ENCODE assay signal across 8 cellular contexts in genomic region chr7:42691030-42691639, GRCh38.
DNase-seq lines count a peak whose midpoint lies in the region; ATAC-seq and TF ChIP-seq lines count a peak whose summit lies in the region.

No MANE protein-coding gene starts in this region.

- ATAC-seq in GM21367 (IDR thresholded peaks at IDR 0.05; ENCODE audit: unreplicated experiment) (no peak), HG03439 (IDR thresholded peaks at IDR 0.05; ENCODE audit: unreplicated experiment) (no peak)

- intact Hi-C loops in MCF 10A (cut with micrococcal nuclease) = loop anchor here (1.0 to 5.0 kb wide), 6 partner anchors 117 to 748 kb away; no protein-coding TSS in a partner anchor

- no peaks in the 10 kb centered on the region for H4K20me1 ChIP-seq in KMS-11 (ENCODE audit: insufficient read depth)

- H3K4me1 ChIP-seq in KMS-11 (ENCODE audit: low read depth, poor library complexity, severe bottlenecking) (no peaks in the 10 kb centered on the region), liver (ENCODE audit: control insufficient read depth in 4 of 4, insufficient read depth in 4 of 4, low read length in 3 of 4) (no peaks in the 10 kb centered on the region)

- H3K9me3 Mint-ChIP-seq in MCF 10A (ENCODE audit: unreplicated experiment) = peaks cover 9% of the 10 kb centered on the region

- no peaks in the 10 kb centered on the region for H3K36me3 ChIP-seq in KMS-11 (ENCODE audit: insufficient read depth)
- H3K36me3 ChIP-seq in liver (ENCODE audit: control insufficient read depth in 4 of 4, insufficient read depth in 3 of 4, low read depth in 1 of 4, low read length in 3 of 4) = no peaks in the 10 kb centered on the region

- H3K79me2 ChIP-seq in KMS-11 (ENCODE audit: insufficient read depth, low read depth) = no peaks in the 10 kb centered on the region

- WGBS in liver = 50% methylated on average over 8 of the region's 8 CpGs

- TF ChIP-seq CTCF in KMS-11 (conservative IDR thresholded peaks at IDR 0.05; ENCODE audit: low read depth, low read length) (peak; percentile 34; the same call in 1 of the 2 replicates), MCF 10A (IDR thresholded peaks at IDR 0.05; ENCODE audit: unreplicated experiment) (peak; percentile 71), liver (IDR thresholded peaks at IDR 0.05; ENCODE audit: low read depth, low read length, missing input control) (peak; percentile 25)

- no peaks in the 10 kb centered on the region for H3K27me3 Mint-ChIP-seq in MCF 10A (ENCODE audit: insufficient read depth, unreplicated experiment)

- H2AFZ ChIP-seq in KMS-11 (ENCODE audit: low read depth) = no peak overlapping the region

- POLR2A ChIA-PET in MCF 10A (lab: Yijun Ruan, JAX) = interaction anchor here (0.6 to 1.8 kb wide), 9 partner anchors 9 to 715 kb away, joined by 3 to 10 read pairs (median 3); partner anchors contain the start of gene GLI3

- H3K4me2 ChIP-seq in KMS-11 = no peak overlapping the region

- H3K9ac ChIP-seq in KMS-11 = no peak overlapping the region
- no peak overlapping the region for H3K9ac ChIP-seq in liver (ENCODE audit: low read depth in 1 of 2, low read length in 2 of 2)

- no peaks in the 10 kb centered on the region for H3K9me3 ChIP-seq in liver (ENCODE audit: control insufficient read depth in 4 of 4, low read length in 3 of 4)

- H3K4me3 Mint-ChIP-seq in MCF 10A (ENCODE audit: unreplicated experiment) = no peak overlapping the region

- no peaks in the 10 kb centered on the region for H3K4me1 Mint-ChIP-seq in MCF 10A (ENCODE audit: insufficient read depth, unreplicated experiment)

- CTCF ChIA-PET in MCF 10A (lab: Yijun Ruan, JAX) = interaction anchor here (0.6 to 7.1 kb wide), 40 partner anchors 10 to 945 kb away, joined by 3 to 87 read pairs (median 3); no protein-coding TSS in a partner anchor

- H3K36me3 Mint-ChIP-seq in MCF 10A (ENCODE audit: insufficient read depth, unreplicated experiment) = peaks cover 4% of the 10 kb centered on the region

- peak overlapping the region; percentile 19 for H3K27ac Mint-ChIP-seq in MCF 10A (ENCODE audit: low read depth, unreplicated experiment)

- peak; percentile 76 for DNase-seq in DMS53 treated with DMSO at 0.1 percent for 48 hours (lab: John Stamatoyannopoulos, UW; ENCODE audit: unreplicated experiment)
- peak; percentile 76 for DNase-seq in MCF 10A (ENCODE audit: unreplicated experiment)
- DNase-seq in NK-92 (lab: John Stamatoyannopoulos, UW; ENCODE audit: unreplicated experiment) = no peak
- DNase-seq in stimulated activated CD8-positive, alpha-beta memory T cell treated with anti-CD3 and anti-CD28 coated beads, Interleukin-4, amount 100 ng/mL, for 48 hours = no peak

- BruUV-seq in MCF 10A (replicated peaks; lab: Mats Ljungman, UMichigan) = no TSS peak

- no peak overlapping the region for H3K4me3 ChIP-seq in KMS-11 (IDR thresholded peaks at IDR 0.05; ENCODE audit: insufficient read depth, low read depth, low read length)
- no peak overlapping the region for H3K4me3 ChIP-seq in liver (ENCODE audit: low read depth in 1 of 3, low read length in 3 of 3)

- H3K27ac ChIP-seq in KMS-11 = no peak overlapping the region
- no peak overlapping the region for H3K27ac ChIP-seq in liver (ENCODE audit: low read depth in 1 of 2, low read length in 2 of 2)

- peak; percentile 51 to 69 for TF ChIP-seq RAD21 in liver (IDR thresholded peaks at IDR 0.05)

- H3K27me3 ChIP-seq in KMS-11 (ENCODE audit: insufficient read depth, low read depth) (no peaks in the 10 kb centered on the region), liver (ENCODE audit: control insufficient read depth in 4 of 4, insufficient read depth in 4 of 4, low read length in 3 of 4) (no peaks in the 10 kb centered on the region)

TF ChIP-seq in liver, 16 proteins besides CTCF, POLR2A, EP300 and RAD21:
- TF ChIP-seq YY1 (IDR thresholded peaks at IDR 0.05) = no peak

Comparison
In these comparisons a context has a peak if more than half of its experiments do, and no peak if none do; other contexts are left out.
1. DNase-seq: peak in DMS53 treated with DMSO at 0.1 percent for 48 hours (single experiment) and MCF 10A (single experiment); none in NK-92 (single experiment) and stimulated activated CD8-positive, alpha-beta memory T cell treated with anti-CD3 and anti-CD28 coated beads, Interleukin-4, amount 100 ng/mL, for 48 hours (single experiment).
2. Peak in every context shown above with its lines, with median percentiles within 50 percentile points of each other: CTCF ChIP-seq.